Comparison of ENCODE assay signal across 21 cellular contexts in the genomic region with DNA sequence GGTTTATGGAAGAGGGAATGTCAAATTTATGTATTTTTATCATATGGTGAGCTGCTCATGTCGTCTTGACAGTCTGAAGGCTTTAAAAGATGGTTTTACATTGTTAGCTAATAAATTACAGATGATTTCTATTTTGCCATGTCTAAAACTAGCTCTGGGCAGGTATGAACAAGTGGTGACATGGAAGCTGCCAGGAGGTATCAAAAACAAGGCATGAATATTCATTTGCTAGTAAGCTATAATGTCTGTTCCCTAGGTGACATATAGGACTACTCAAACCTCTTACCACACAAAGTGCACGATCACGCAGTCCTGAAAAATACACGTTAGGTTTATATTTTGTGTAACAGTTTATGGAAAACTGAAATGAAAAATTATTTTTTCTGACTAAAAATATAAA. TPM values are rescaled to one million over a fixed set of nuclear protein-coding genes. Genes with fewer than 3 reads are reported as not detected.
"Had no signal": no experiment of that assay in that cellular context is flagged by ENCODE, and none has a peak within 500 bp of the region (broad histone marks: within the 10 kb centered on the region; RNA-seq: fewer than 3 reads in every experiment).

No MANE protein-coding gene starts in this region.

- H3K27me3 ChIP-seq: adrenal gland, tibial nerve, uterus had no signal

- H3K9me3 ChIP-seq: adrenal gland, left ventricle myocardium inferior, tibial nerve, uterus had no signal

- H3K27ac Mint-ChIP-seq: activated B cell treated with CpG ODN at 0.5 μM for 24 hours; activated CD4-positive, alpha-beta memory T cell treated with anti-CD3 and anti-CD28 coated beads for 36 hours; activated naive CD4-positive, alpha-beta T cell treated with anti-CD3 and anti-CD28 coated beads, Interleukin-2, amount 50 U/mL, for 72 hours; activated T-helper 1 cell treated with anti-CD3 and anti-CD28 coated beads, Interleukin-12 subunit alpha, Interleukin-12 subunit beta, Interleukin-2, Interleukin-4 antibody, amounts not matched to agents 30 ng/mL and 10 ng/mL and 1 ng/mL, durations not matched to agents 14 hours and 24 hours and 36 hours had no signal

- H3K36me3 ChIP-seq: uterus had no signal

- H3K4me1 Mint-ChIP-seq: activated B cell treated with CpG ODN at 0.5 μM for 24 hours had no signal

- ATAC-seq: activated naive CD4-positive, alpha-beta T cell treated with anti-CD3 and anti-CD28 coated beads, Interleukin-2, amount 50 U/mL, for 72 hours had no signal

- H3K4me3 Mint-ChIP-seq: activated B cell treated with CpG ODN at 0.5 μM for 24 hours; activated CD4-positive, alpha-beta memory T cell treated with anti-CD3 and anti-CD28 coated beads for 36 hours; activated T-helper 1 cell treated with anti-CD3 and anti-CD28 coated beads, Interleukin-12 subunit alpha, Interleukin-12 subunit beta, Interleukin-2, Interleukin-4 antibody, amounts not matched to agents 30 ng/mL and 10 ng/mL and 1 ng/mL, durations not matched to agents 14 hours and 24 hours and 36 hours had no signal

- H3K4me1 ChIP-seq: adrenal gland, left ventricle myocardium inferior, tibial nerve, uterus had no signal

- H3K27ac ChIP-seq: adrenal gland, left ventricle myocardium inferior, uterus had no signal

- DNase-seq: activated B cell treated with CpG ODN at 0.5 μM for 24 hours; activated CD4-positive, alpha-beta memory T cell treated with anti-CD3 and anti-CD28 coated beads for 36 hours; activated CD4-positive, alpha-beta T cell treated with anti-CD3 and anti-CD28 coated beads for 4 hours; activated gamma-delta T cell treated with Interleukin-2 at 50 U/mL for 16 hours; activated T-cell treated with anti-CD3 and anti-CD28 coated beads for 4 hours; adrenal gland; foreskin melanocyte; head of caudate nucleus; kidney; left ventricle myocardium inferior; occipital lobe; posterior cingulate gyrus; retina; stimulated activated CD4-positive, alpha-beta T cell treated with anti-CD3 and anti-CD28 coated beads, Interleukin-12 subunit alpha, Interleukin-12 subunit beta, amount 100 ng/mL, for 4 hours; stimulated activated CD4-positive, alpha-beta T cell treated with anti-CD3 and anti-CD28 coated beads, Interleukin-1b, Interleukin-23, amount 100 ng/mL, for 48 hours; stimulated activated CD8-positive, alpha-beta memory T cell treated with anti-CD3 and anti-CD28 coated beads, Interleukin-4, amount 100 ng/mL, for 48 hours; stimulated activated naive CD4-positive, alpha-beta T cell; uterus had no signal

- H3K4me3 ChIP-seq: adrenal gland, left ventricle myocardium inferior, tibial nerve, uterus had no signal

- H3K36me3 Mint-ChIP-seq: activated CD4-positive, alpha-beta memory T cell treated with anti-CD3 and anti-CD28 coated beads for 36 hours; activated naive CD4-positive, alpha-beta T cell treated with anti-CD3 and anti-CD28 coated beads, Interleukin-2, amount 50 U/mL, for 72 hours had no signal

RNA-seq across cellular contexts. Expression of gene ST3GAL6, which starts 34.8 kb away (rescaled TPM):
- total RNA-seq: activated B cell treated with CpG ODN at 0.5 μM for 24 hours; activated CD4-positive, alpha-beta memory T cell treated with anti-CD3 and anti-CD28 coated beads for 36 hours had no signal
